In the genomic region with DNA sequence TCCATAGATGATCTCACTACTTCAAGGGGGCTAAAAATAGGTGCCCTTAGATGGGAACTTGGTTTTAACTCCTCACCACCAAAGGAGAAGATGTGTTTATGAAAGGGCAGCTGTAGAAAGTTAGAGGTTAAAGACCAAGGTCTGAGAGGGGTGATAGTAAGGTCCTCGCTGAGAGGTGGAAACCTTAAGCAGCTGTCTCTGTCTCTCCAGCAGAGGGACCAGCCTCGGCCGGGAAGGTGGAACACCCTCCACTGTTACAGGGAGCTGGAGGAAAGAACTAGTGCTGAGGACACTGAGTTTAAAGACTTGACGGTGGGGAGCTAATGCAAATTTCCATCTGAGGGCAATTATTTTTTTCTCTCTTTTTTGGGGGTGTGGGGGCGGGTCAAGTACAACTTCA, we compare ENCODE assay signal across 24 cellular contexts. TPM values are rescaled to one million over a fixed set of nuclear protein-coding genes. Genes with fewer than 3 reads are reported as not detected.
A peak's percentile ranks its signal among the peaks of the same experiment; 100 is the strongest.
DNase-seq lines count a peak whose midpoint lies in the region; ATAC-seq, FAIRE-seq and TF ChIP-seq lines count a peak whose summit lies in the region.
"Had no signal": no experiment of that assay in that cellular context is flagged by ENCODE, and none has a peak within 500 bp of the region (broad histone marks: within the 10 kb centered on the region; RNA-seq: fewer than 3 reads in every experiment).

No MANE protein-coding gene starts in this region.

- H3K18ac ChIP-seq in mesenchymal stem cell (ENCODE audit: low read depth in 1 of 2, low read length in 2 of 2): no peak overlapping the region

- intact Hi-C loops in heart left ventricle (cut with DNase I): no loop called here

- no peak overlapping the region for H2BK12ac ChIP-seq in mesenchymal stem cell (ENCODE audit: low read length in 2 of 2)

- H4K91ac ChIP-seq in mesenchymal stem cell (ENCODE audit: low read length): no peak overlapping the region

- H3K36me3 Mint-ChIP-seq in astrocyte (ENCODE audit: low read depth, unreplicated experiment): no peaks in the 10 kb centered on the region
- H3K36me3 Mint-ChIP-seq: brain had no signal

- H2AFZ ChIP-seq in astrocyte (ENCODE audit: low read depth, low read length): no peak overlapping the region
- H2AFZ ChIP-seq in mesenchymal stem cell (ENCODE audit: low read depth, low read length): no peak overlapping the region

- WGBS in mesenchymal stem cell: 61% methylated on average over 4 of the region's 5 CpGs
- 32 to 55% (median 43%) methylated on average over 5 of the region's 5 CpGs for WGBS in heart left ventricle, 4 donors

- H3K4me1 ChIP-seq in BLaER1: peaks cover 11% of the 10 kb centered on the region; the same call in 1 of the 2 replicates
- H3K4me1 ChIP-seq in astrocyte (ENCODE audit: insufficient read depth, low read length): peaks cover 12% of the 10 kb centered on the region
- H3K4me1 ChIP-seq in mesenchymal stem cell (ENCODE audit: control insufficient read depth, insufficient read depth, low read depth, low read length): no peaks in the 10 kb centered on the region
- H3K4me1 ChIP-seq in heart left ventricle: no peaks in the 10 kb centered on the region
- H3K4me1 ChIP-seq: right atrium auricular region had no signal

- H3K36me3 ChIP-seq in BLaER1: no peaks in the 10 kb centered on the region
- H3K36me3 ChIP-seq in astrocyte (ENCODE audit: insufficient read depth, low read length): no peaks in the 10 kb centered on the region
- no peaks in the 10 kb centered on the region for H3K36me3 ChIP-seq in mesenchymal stem cell (ENCODE audit: control insufficient read depth in 1 of 2, insufficient read depth in 2 of 2, low read depth in 1 of 2, low read length in 2 of 2)
- no peaks in the 10 kb centered on the region for H3K36me3 ChIP-seq in heart left ventricle
- H3K36me3 ChIP-seq: right atrium auricular region had no signal

- no peak overlapping the region for H3K4me3 ChIP-seq in BLaER1
- H3K4me3 ChIP-seq in astrocyte (ENCODE audit: insufficient read depth, low read depth, low read length): no peak overlapping the region
- no peak overlapping the region for H3K4me3 ChIP-seq in mesenchymal stem cell (ENCODE audit: insufficient read depth in 1 of 2, low read depth in 1 of 2, low read length in 2 of 2)
- H3K4me3 ChIP-seq in heart left ventricle: no peak overlapping the region
- H3K4me3 ChIP-seq: right atrium auricular region had no signal

- H3K27me3 Mint-ChIP-seq in astrocyte (ENCODE audit: low read depth, unreplicated experiment): peaks cover 3% of the 10 kb centered on the region

- H3K23ac ChIP-seq in mesenchymal stem cell (ENCODE audit: low read length in 2 of 2): no peak overlapping the region

- H3K4me3 Mint-ChIP-seq in astrocyte (ENCODE audit: unreplicated experiment): no peak overlapping the region
- H3K4me3 Mint-ChIP-seq: brain; CD4-positive, CD25-positive, alpha-beta regulatory T cell had no signal

- TF ChIP-seq CTCF in astrocyte (IDR thresholded peaks at IDR 0.05; ENCODE audit: insufficient read depth, low read depth, low read length): no peak
- no peak for TF ChIP-seq CTCF in heart left ventricle (IDR thresholded peaks at IDR 0.05)

- H2BK120ac ChIP-seq in mesenchymal stem cell (ENCODE audit: low read depth, low read length): no peak overlapping the region

- no peak overlapping the region for H3K4ac ChIP-seq in mesenchymal stem cell (ENCODE audit: low read depth in 1 of 2, low read length in 2 of 2)

- no peak overlapping the region for H2AK5ac ChIP-seq in mesenchymal stem cell (ENCODE audit: low read length, severe bottlenecking)

- no peaks in the 10 kb centered on the region for H3K4me1 Mint-ChIP-seq in astrocyte (ENCODE audit: low read depth, unreplicated experiment)
- H3K4me1 Mint-ChIP-seq: brain; CD4-positive, CD25-positive, alpha-beta regulatory T cell had no signal

- no peaks in the 10 kb centered on the region for H3K27me3 ChIP-seq in BLaER1
- H3K27me3 ChIP-seq in astrocyte (ENCODE audit: insufficient read depth, low read length): no peaks in the 10 kb centered on the region
- no peaks in the 10 kb centered on the region for H3K27me3 ChIP-seq in mesenchymal stem cell (ENCODE audit: control insufficient read depth in 1 of 2, insufficient read depth in 1 of 2, low read length in 2 of 2)
- peaks cover 0 to 3% (median 0%) of the 10 kb centered on the region in 9 donors for H3K27me3 ChIP-seq in heart left ventricle
- H3K27me3 ChIP-seq: right atrium auricular region had no signal

- peaks cover 2% of the 10 kb centered on the region for H3K9me3 Mint-ChIP-seq in astrocyte (ENCODE audit: unreplicated experiment)
- H3K9me3 Mint-ChIP-seq: brain; CD4-positive, CD25-positive, alpha-beta regulatory T cell had no signal

- DNase-seq in LHCN-M2 (ENCODE audit: low read depth) (peak; percentile 46), astrocyte (ENCODE audit: low read depth) (no peak), mesenchymal stem cell (peak; percentile 25), heart left ventricle (no peak)
- DNase-seq: activated naive CD4-positive, alpha-beta T cell treated with anti-CD3 and anti-CD28 coated beads, Interleukin-2, amount 50 U/mL, for 16 hours; activated T-cell treated with anti-CD3 and anti-CD28 coated beads for 4 hours; CD4-positive, CD25-positive, alpha-beta regulatory T cell; DMS79 treated with DMSO at 0.1 percent for 48 hours; left colon; NCI-H187 treated with DMSO at 0.1 percent for 48 hours; NCI-H510A treated with DMSO at 0.1 percent for 48 hours; nucleus accumbens; OCI-M1; SK-N-SH; stimulated activated CD4-positive, alpha-beta T cell treated with anti-CD3 and anti-CD28 coated beads, Interleukin-2, amount 100 ng/mL, for 24 hours; substantia nigra had no signal

- TF ChIP-seq POLR2A in heart left ventricle (IDR thresholded peaks at IDR 0.05): no peak

- H3K14ac ChIP-seq in mesenchymal stem cell (ENCODE audit: low read length in 2 of 2): no peak overlapping the region

- H2BK15ac ChIP-seq in mesenchymal stem cell (ENCODE audit: low read depth, poor library complexity, severe bottlenecking): no peak overlapping the region

- no peak overlapping the region for H4K8ac ChIP-seq in mesenchymal stem cell (ENCODE audit: low read length)

- no peak overlapping the region for H3K27ac ChIP-seq in BLaER1
- H3K27ac ChIP-seq in astrocyte (ENCODE audit: low read depth, low read length): peak overlapping the region; percentile 36
- no peak overlapping the region for H3K27ac ChIP-seq in mesenchymal stem cell (ENCODE audit: low read length, poor library complexity, severe bottlenecking)
- H3K27ac ChIP-seq in heart left ventricle: no peak overlapping the region
- H3K27ac ChIP-seq: right atrium auricular region had no signal

- no peak overlapping the region for H2BK5ac ChIP-seq in mesenchymal stem cell (ENCODE audit: low read depth, low read length, poor library complexity, severe bottlenecking)

- no peak overlapping the region for H3K27ac Mint-ChIP-seq in astrocyte (ENCODE audit: unreplicated experiment)
- H3K27ac Mint-ChIP-seq: brain; CD4-positive, CD25-positive, alpha-beta regulatory T cell had no signal

- no peaks in the 10 kb centered on the region for H3K79me1 ChIP-seq in mesenchymal stem cell (replicated peaks; ENCODE audit: low read length, poor library complexity, severe bottlenecking)

- H3K9me3 ChIP-seq in BLaER1 (no peaks in the 10 kb centered on the region), astrocyte (ENCODE audit: insufficient read depth, low read depth, low read length) (no peaks in the 10 kb centered on the region), mesenchymal stem cell (ENCODE audit: control insufficient read depth, low read length) (no peaks in the 10 kb centered on the region), heart left ventricle (no peaks in the 10 kb centered on the region)
- H3K9me3 ChIP-seq: right atrium auricular region, SK-N-SH had no signal

- H3K4me2 ChIP-seq in BLaER1: peak overlapping the region; percentile 1; the same call in 1 of the 2 replicates
- peak overlapping the region; percentile 62 for H3K4me2 ChIP-seq in astrocyte (ENCODE audit: low read length)
- H3K4me2 ChIP-seq in mesenchymal stem cell (ENCODE audit: low read length, poor library complexity, severe bottlenecking): no peak overlapping the region
- H3K4me2 ChIP-seq: SK-N-SH had no signal

- no peak for ATAC-seq in HG03280 (IDR thresholded peaks at IDR 0.05; ENCODE audit: unreplicated experiment)
- no peak for ATAC-seq in heart left ventricle
- no peak for ATAC-seq in GM19452 (IDR thresholded peaks at IDR 0.05; ENCODE audit: unreplicated experiment)
- ATAC-seq: left colon had no signal

- no peak for FAIRE-seq in astrocyte (lab: Jason Lieb, UNC)

- no peaks in the 10 kb centered on the region for H4K20me1 ChIP-seq in BLaER1
- H4K20me1 ChIP-seq in astrocyte (ENCODE audit: insufficient read depth, low read length): no peaks in the 10 kb centered on the region

- H3K9ac ChIP-seq in BLaER1 (no peak overlapping the region), astrocyte (ENCODE audit: low read length) (no peak overlapping the region), mesenchymal stem cell (ENCODE audit: low read length) (no peak overlapping the region)
- H3K9ac ChIP-seq: SK-N-SH had no signal

- H3K79me2 ChIP-seq in astrocyte (ENCODE audit: insufficient read depth, low read length): no peaks in the 10 kb centered on the region

RNA-seq across cellular contexts. Expression of gene RLBP1, which starts 8.9 kb away (rescaled TPM):
- total RNA-seq in LHCN-M2 (2014; rRNA removed) (not detected in 2 replicates), astrocyte (not detected in 2 replicates), heart left ventricle (not detected)
- polyA plus RNA-seq in LHCN-M2 (2012): not detected
- not detected for polyA plus RNA-seq in mesenchymal stem cell (2013, experiment 1 of 2)
- polyA plus RNA-seq in mesenchymal stem cell (2013, experiment 2 of 2): not detected
- not detected for polyA plus RNA-seq in heart left ventricle
- total RNA-seq: CD4-positive, CD25-positive, alpha-beta regulatory T cell; dermis microvascular lymphatic vessel endothelial cell; left colon; M059J; mononuclear cell; right atrium auricular region had no signal
- polyA plus RNA-seq: CD4-positive, CD25-positive, alpha-beta regulatory T cell; SK-N-SH had no signal

RNA-seq across cellular contexts. Expression of gene FANCI, which starts 13.5 kb away (rescaled TPM):
- total RNA-seq in LHCN-M2 (2014; rRNA removed) (67.1 and 74.9 TPM in 2 replicates), astrocyte (7.8 and 10.6 TPM in 2 replicates), heart left ventricle (10 to 100 TPM in 1 of 9 donors, 1 to 10 TPM in 8; 1.0 to 10.3 (median 1.9) TPM)
- polyA plus RNA-seq in LHCN-M2 (2012): 19.5 TPM
- 6.6 TPM for polyA plus RNA-seq in mesenchymal stem cell (2013, experiment 1 of 2)
- polyA plus RNA-seq in mesenchymal stem cell (2013, experiment 2 of 2): 6.5 TPM
- polyA plus RNA-seq in heart left ventricle: 1 to 10 TPM in 1 of 2 donors, under 1 TPM in 1; 0.42 to 2.0 TPM

Comparison
In these comparisons a context has a peak if more than half of its experiments do, and no peak if none do; other contexts are left out.
1. DNase-seq: peak in LHCN-M2 (single experiment) and mesenchymal stem cell (single experiment); none in astrocyte (single experiment) and heart left ventricle (0 of 5).